18 cellular contexts compared by ENCODE assay signal in the genomic region with DNA sequence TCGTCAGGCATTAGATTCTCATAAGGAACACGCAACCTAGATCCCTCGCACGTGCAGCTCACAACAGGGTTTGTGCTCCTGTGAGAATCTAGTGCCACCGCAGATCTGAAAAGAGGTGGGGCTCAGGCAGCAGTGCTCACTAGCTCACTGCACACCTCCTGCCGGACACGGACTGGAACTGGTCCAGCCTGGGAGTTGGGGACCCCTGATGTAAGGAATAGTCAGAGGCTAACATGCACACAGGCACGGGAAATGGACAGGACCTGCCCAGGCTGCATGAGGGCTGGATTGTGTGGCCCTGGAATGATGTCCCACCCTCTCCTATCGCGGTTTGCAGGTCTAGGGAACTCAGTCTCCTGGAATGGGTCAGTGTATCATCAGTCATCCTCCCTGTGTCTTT. TPM values are rescaled to one million over a fixed set of nuclear protein-coding genes. Genes with fewer than 3 reads are reported as not detected.
DNase-seq lines count a peak whose midpoint lies in the region; ATAC-seq and TF ChIP-seq lines count a peak whose summit lies in the region.
"Had no signal": no experiment of that assay in that cellular context is flagged by ENCODE, and none has a peak within 500 bp of the region (broad histone marks: within the 10 kb centered on the region; RNA-seq: fewer than 3 reads in every experiment).

No MANE protein-coding gene starts in this region.

- H3K9me3 Mint-ChIP-seq in activated CD8-positive, alpha-beta T cell treated with anti-CD3 and anti-CD28 coated beads, Interleukin-2, amount 10 ng/mL, durations not matched to agents 7 days and 5 days (ENCODE audit: insufficient read depth): no peaks in the 10 kb centered on the region
- no peaks in the 10 kb centered on the region for H3K9me3 Mint-ChIP-seq in activated CD8-positive, alpha-beta T cell treated with anti-CD3 and anti-CD28 coated beads for 36 hours
- H3K9me3 Mint-ChIP-seq in memory B cell: no peaks in the 10 kb centered on the region
- H3K9me3 Mint-ChIP-seq: CD4-positive, alpha-beta memory T cell had no signal

- CTCF ChIA-PET in activated CD8-positive, alpha-beta T cell treated with anti-CD3 and anti-CD28 coated beads, Interleukin-2, amount 10 ng/mL, durations not matched to agents 7 days and 5 days (lab: Charles Lee): interaction anchor here (2.1 kb wide), 1 partner anchor 9 kb away, joined by 7 read pairs; no protein-coding TSS in a partner anchor
- CTCF ChIA-PET in activated CD8-positive, alpha-beta T cell treated with anti-CD3 and anti-CD28 coated beads for 36 hours (lab: Charles Lee): no interaction called here

- H3K27me3 ChIP-seq in vagina: no peaks in the 10 kb centered on the region

- H3K36me3 Mint-ChIP-seq in activated CD8-positive, alpha-beta T cell treated with anti-CD3 and anti-CD28 coated beads, Interleukin-2, amount 10 ng/mL, durations not matched to agents 7 days and 5 days (ENCODE audit: low read depth): peaks cover 71% of the 10 kb centered on the region
- H3K36me3 Mint-ChIP-seq in activated CD8-positive, alpha-beta T cell treated with anti-CD3 and anti-CD28 coated beads for 36 hours (ENCODE audit: low read depth): peaks cover 10% of the 10 kb centered on the region
- H3K36me3 Mint-ChIP-seq in memory B cell: peaks cover 59% of the 10 kb centered on the region

- H3K27ac ChIP-seq in vagina: no peak overlapping the region
- H3K27ac ChIP-seq: 22Rv1, A549, C4-2B, GM23248 had no signal

- H3K27me3 Mint-ChIP-seq in activated CD8-positive, alpha-beta T cell treated with anti-CD3 and anti-CD28 coated beads, Interleukin-2, amount 10 ng/mL, durations not matched to agents 7 days and 5 days (ENCODE audit: low read depth): no peaks in the 10 kb centered on the region
- H3K27me3 Mint-ChIP-seq in activated CD8-positive, alpha-beta T cell treated with anti-CD3 and anti-CD28 coated beads for 36 hours: no peaks in the 10 kb centered on the region
- H3K27me3 Mint-ChIP-seq in memory B cell: no peaks in the 10 kb centered on the region
- H3K27me3 Mint-ChIP-seq: CD4-positive, alpha-beta memory T cell had no signal

- H3K27ac Mint-ChIP-seq in activated CD8-positive, alpha-beta T cell treated with anti-CD3 and anti-CD28 coated beads, Interleukin-2, amount 10 ng/mL, durations not matched to agents 7 days and 5 days: peak overlapping the region; percentile 61
- no peak overlapping the region for H3K27ac Mint-ChIP-seq in activated CD8-positive, alpha-beta T cell treated with anti-CD3 and anti-CD28 coated beads for 36 hours
- H3K27ac Mint-ChIP-seq in memory B cell: peak overlapping the region; percentile 22

- no peak overlapping the region for H3K4me3 ChIP-seq in vagina
- H3K4me3 ChIP-seq: A549, GM23248 had no signal

- TF ChIP-seq POLR2A in GM19193 (IDR thresholded peaks at IDR 0.05; ENCODE audit: extremely low read depth, insufficient read depth, insufficient read length) (peak; percentile 18), vagina (IDR thresholded peaks at IDR 0.05) (no peak)

- TF ChIP-seq CTCF in activated CD8-positive, alpha-beta T cell treated with anti-CD3 and anti-CD28 coated beads for 36 hours (IDR thresholded peaks at IDR 0.05): no peak
- no peak for TF ChIP-seq CTCF in vagina (IDR thresholded peaks at IDR 0.05)

- no peaks in the 10 kb centered on the region for H3K4me1 ChIP-seq in vagina
- H3K4me1 ChIP-seq: A549 had no signal

- POLR2A ChIA-PET in activated CD8-positive, alpha-beta T cell treated with anti-CD3 and anti-CD28 coated beads, Interleukin-2, amount 10 ng/mL, durations not matched to agents 7 days and 5 days (lab: Charles Lee): no interaction called here
- POLR2A ChIA-PET in activated CD8-positive, alpha-beta T cell treated with anti-CD3 and anti-CD28 coated beads for 36 hours (lab: Charles Lee): no interaction called here

- DNase-seq in activated CD8-positive, alpha-beta T cell treated with anti-CD3 and anti-CD28 coated beads, Interleukin-2, amount 10 ng/mL, durations not matched to agents 7 days and 5 days: no peak
- no peak for DNase-seq in activated CD8-positive, alpha-beta T cell treated with anti-CD3 and anti-CD28 coated beads for 36 hours
- DNase-seq in memory B cell (ENCODE audit: low spot score in 2 of 2) (no peak), vagina (ENCODE audit: extremely low spot score in 2 of 2) (peak; percentile 60 to 79), kidney tubule cell (ENCODE audit: low spot score) (no peak)
- DNase-seq: AML-193; CD4-positive, alpha-beta memory T cell; DMS153; DMS79; GDM1; GM23248; HCEC 1CT; IMR-90 had no signal

- H3K36me3 ChIP-seq in vagina: peaks cover 0 to 24% of the 10 kb centered on the region in 2 donors

- no peaks in the 10 kb centered on the region for H3K4me1 Mint-ChIP-seq in activated CD8-positive, alpha-beta T cell treated with anti-CD3 and anti-CD28 coated beads, Interleukin-2, amount 10 ng/mL, durations not matched to agents 7 days and 5 days (ENCODE audit: low read depth)
- H3K4me1 Mint-ChIP-seq in activated CD8-positive, alpha-beta T cell treated with anti-CD3 and anti-CD28 coated beads for 36 hours (ENCODE audit: low read depth): no peaks in the 10 kb centered on the region
- no peaks in the 10 kb centered on the region for H3K4me1 Mint-ChIP-seq in memory B cell
- H3K4me1 Mint-ChIP-seq: CD4-positive, alpha-beta memory T cell had no signal

- intact Hi-C loops in activated CD8-positive, alpha-beta T cell treated with anti-CD3 and anti-CD28 coated beads for 36 hours (cut with micrococcal nuclease): no loop called here
- intact Hi-C loops in vagina (cut with DNase I): no loop called here

- ATAC-seq in activated CD8-positive, alpha-beta T cell treated with anti-CD3 and anti-CD28 coated beads, Interleukin-2, amount 10 ng/mL, durations not matched to agents 7 days and 5 days: no peak
- ATAC-seq in activated CD8-positive, alpha-beta T cell treated with anti-CD3 and anti-CD28 coated beads for 36 hours: no peak
- ATAC-seq in memory B cell (ENCODE audit: low read depth): no peak
- ATAC-seq in GM21825 (IDR thresholded peaks at IDR 0.05; ENCODE audit: unreplicated experiment): no peak
- ATAC-seq: A549 had no signal

- H3K9me3 ChIP-seq in vagina: no peaks in the 10 kb centered on the region
- H3K9me3 ChIP-seq: A549 had no signal

- H3K4me3 Mint-ChIP-seq in activated CD8-positive, alpha-beta T cell treated with anti-CD3 and anti-CD28 coated beads, Interleukin-2, amount 10 ng/mL, durations not matched to agents 7 days and 5 days: no peak overlapping the region
- H3K4me3 Mint-ChIP-seq in activated CD8-positive, alpha-beta T cell treated with anti-CD3 and anti-CD28 coated beads for 36 hours: no peak overlapping the region
- H3K4me3 Mint-ChIP-seq in memory B cell: no peak overlapping the region
- H3K4me3 Mint-ChIP-seq: CD4-positive, alpha-beta memory T cell had no signal

RNA-seq across cellular contexts. Expression of a gene that starts 23.2 kb away (rescaled TPM):
- 100 to 1,000 TPM; 563 to 584 TPM for total RNA-seq in activated CD8-positive, alpha-beta T cell treated with anti-CD3 and anti-CD28 coated beads, Interleukin-2, amount 10 ng/mL, durations not matched to agents 7 days and 5 days
- 10 to 100 TPM; 39.4 to 40.0 TPM for total RNA-seq in activated CD8-positive, alpha-beta T cell treated with anti-CD3 and anti-CD28 coated beads for 36 hours
- total RNA-seq in vagina: 16.7 TPM

RNA-seq across cellular contexts. Expression of a gene that starts 41.0 kb away (rescaled TPM):
- 10 to 100 TPM; 56.0 to 58.6 TPM for total RNA-seq in activated CD8-positive, alpha-beta T cell treated with anti-CD3 and anti-CD28 coated beads, Interleukin-2, amount 10 ng/mL, durations not matched to agents 7 days and 5 days
- 10 to 100 TPM in 1 of 2 experiments, 1 to 10 TPM in 1; 9.2 to 10.3 TPM for total RNA-seq in activated CD8-positive, alpha-beta T cell treated with anti-CD3 and anti-CD28 coated beads for 36 hours
- total RNA-seq in vagina: 13.5 TPM

Comparison
In these comparisons a context has a peak if more than half of its experiments do, and no peak if none do; other contexts are left out.
1. RNA of a gene that starts 23.2 kb away (total RNA-seq): 563 to 584 TPM in activated CD8-positive, alpha-beta T cell treated with anti-CD3 and anti-CD28 coated beads, Interleukin-2, amount 10 ng/mL, durations not matched to agents 7 days and 5 days; 39.4 to 40.0 TPM in activated CD8-positive, alpha-beta T cell treated with anti-CD3 and anti-CD28 coated beads for 36 hours and 16.7 TPM in vagina (single experiment); every median in the first group is over 10 times any median in the second.
2. DNase-seq: peak in vagina (2 of 2); none in activated CD8-positive, alpha-beta T cell treated with anti-CD3 and anti-CD28 coated beads, Interleukin-2, amount 10 ng/mL, durations not matched to agents 7 days and 5 days (single experiment), activated CD8-positive, alpha-beta T cell treated with anti-CD3 and anti-CD28 coated beads for 36 hours (single experiment), memory B cell (0 of 2) and kidney tubule cell (single experiment).